1 cellular context compared by ENCODE assay signal in the genomic region with DNA sequence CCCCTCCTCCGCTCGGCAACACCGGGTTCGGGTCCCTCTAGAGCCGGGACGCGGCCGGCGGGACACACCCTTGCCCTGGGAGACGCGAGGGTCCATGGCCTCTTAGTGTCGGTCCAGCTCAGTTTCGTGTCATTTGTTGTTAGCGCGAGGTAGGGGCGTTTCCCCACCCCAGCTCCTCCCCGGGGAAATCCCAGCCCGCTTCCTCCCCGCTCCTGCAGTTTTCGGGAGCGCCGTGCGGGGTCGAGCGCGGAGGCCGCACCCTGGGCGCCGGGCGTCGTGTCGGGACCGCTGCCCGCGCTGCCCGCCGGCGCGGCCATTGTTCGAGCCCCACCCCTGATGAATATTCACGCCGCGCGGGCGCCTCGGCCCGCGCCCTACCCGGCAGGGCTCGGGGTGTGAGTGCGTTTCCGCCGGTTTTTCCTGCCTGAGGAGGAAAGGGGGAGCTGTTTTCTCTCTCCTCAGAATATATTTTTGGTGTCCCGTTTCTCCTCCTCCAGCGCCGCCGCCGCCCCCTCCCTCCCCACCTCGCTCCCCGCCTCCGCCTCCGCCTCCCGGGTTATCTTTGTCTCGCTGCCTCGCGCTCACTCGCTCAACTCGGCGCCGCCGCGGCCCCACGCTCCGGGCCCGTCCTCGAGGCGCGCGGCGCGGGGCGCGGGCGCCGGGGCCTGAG.
A peak's percentile ranks its signal among the peaks of the same experiment; 100 is the strongest.
TF ChIP-seq lines count a peak whose summit lies in the region.

MAP4K4 (plus strand) TSS at position 584 of the 670 bp plus-strand sequence. CDS start 374 bp downstream, outside the sequence.

TF ChIP-seq in HepG2, 621 proteins besides CTCF, POLR2A, EP300 and RAD21 (continued from another document and continues in another):
- TF ChIP-seq, protein P1, sequence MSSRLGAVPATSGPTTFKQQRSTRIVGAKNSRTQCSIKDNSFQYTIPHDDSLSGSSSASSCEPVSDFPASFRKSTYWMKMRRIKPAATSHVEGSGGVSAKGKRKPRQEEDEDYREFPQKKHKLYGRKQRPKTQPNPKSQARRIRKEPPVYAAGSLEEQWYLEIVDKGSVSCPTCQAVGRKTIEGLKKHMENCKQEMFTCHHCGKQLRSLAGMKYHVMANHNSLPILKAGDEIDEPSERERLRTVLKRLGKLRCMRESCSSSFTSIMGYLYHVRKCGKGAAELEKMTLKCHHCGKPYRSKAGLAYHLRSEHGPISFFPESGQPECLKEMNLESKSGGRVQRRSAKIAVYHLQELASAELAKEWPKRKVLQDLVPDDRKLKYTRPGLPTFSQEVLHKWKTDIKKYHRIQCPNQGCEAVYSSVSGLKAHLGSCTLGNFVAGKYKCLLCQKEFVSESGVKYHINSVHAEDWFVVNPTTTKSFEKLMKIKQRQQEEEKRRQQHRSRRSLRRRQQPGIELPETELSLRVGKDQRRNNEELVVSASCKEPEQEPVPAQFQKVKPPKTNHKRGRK (CRISPR knock-in tag; IDR thresholded peaks at IDR 0.05), result no peak
- TF ChIP-seq ZNF274 (CRISPR knock-in tag; IDR thresholded peaks at IDR 0.05), result peak; percentile 86
- peak; percentile 41; the same call in 1 of the 2 replicates for TF ChIP-seq SMYD3 (CRISPR knock-in tag; IDR thresholded peaks at IDR 0.05)
- 0 out of 2 replicates have a peak, but pooled peaks have one; percentile 51 for TF ChIP-seq FOXK1 (CRISPR knock-in tag; IDR thresholded peaks at IDR 0.05; ENCODE audit: borderline replicate concordance, low read depth)
- TF ChIP-seq, protein P2, sequence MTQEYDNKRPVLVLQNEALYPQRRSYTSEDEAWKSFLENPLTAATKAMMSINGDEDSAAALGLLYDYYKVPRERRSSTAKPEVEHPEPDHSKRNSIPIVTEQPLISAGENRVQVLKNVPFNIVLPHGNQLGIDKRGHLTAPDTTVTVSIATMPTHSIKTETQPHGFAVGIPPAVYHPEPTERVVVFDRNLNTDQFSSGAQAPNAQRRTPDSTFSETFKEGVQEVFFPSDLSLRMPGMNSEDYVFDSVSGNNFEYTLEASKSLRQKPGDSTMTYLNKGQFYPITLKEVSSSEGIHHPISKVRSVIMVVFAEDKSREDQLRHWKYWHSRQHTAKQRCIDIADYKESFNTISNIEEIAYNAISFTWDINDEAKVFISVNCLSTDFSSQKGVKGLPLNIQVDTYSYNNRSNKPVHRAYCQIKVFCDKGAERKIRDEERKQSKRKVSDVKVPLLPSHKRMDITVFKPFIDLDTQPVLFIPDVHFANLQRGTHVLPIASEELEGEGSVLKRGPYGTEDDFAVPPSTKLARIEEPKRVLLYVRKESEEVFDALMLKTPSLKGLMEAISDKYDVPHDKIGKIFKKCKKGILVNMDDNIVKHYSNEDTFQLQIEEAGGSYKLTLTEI (CRISPR knock-in tag; conservative IDR thresholded peaks at IDR 0.05), result no peak
- TF ChIP-seq DPF2 (CRISPR knock-in tag; IDR thresholded peaks at IDR 0.05; ENCODE audit: borderline replicate concordance, low read depth), result no peak
- TF ChIP-seq HOXA3 (CRISPR knock-in tag; IDR thresholded peaks at IDR 0.05), result peak; percentile 67
- TF ChIP-seq ZFAT (CRISPR knock-in tag; conservative IDR thresholded peaks at IDR 0.05), result no peak
- TF ChIP-seq JDP2 (CRISPR knock-in tag; IDR thresholded peaks at IDR 0.05; ENCODE audit: borderline replicate concordance), result peak; percentile 57; the same call in 1 of the 2 replicates
- TF ChIP-seq ERF (CRISPR knock-in tag; IDR thresholded peaks at IDR 0.05), result peak; percentile 54
- peak; percentile 88; the same call in 1 of the 2 replicates for TF ChIP-seq ZNF547 (CRISPR knock-in tag; IDR thresholded peaks at IDR 0.05)
- TF ChIP-seq KLF6 (CRISPR knock-in tag; IDR thresholded peaks at IDR 0.05), result peak; percentile 87
- TF ChIP-seq NAIF1 (CRISPR knock-in tag; IDR thresholded peaks at IDR 0.05; ENCODE audit: borderline replicate concordance), result no peak
- TF ChIP-seq TOPORS (CRISPR knock-in tag; IDR thresholded peaks at IDR 0.05), result peak; percentile 83
- peak; percentile 62; the same call in 1 of the 2 replicates for TF ChIP-seq KAT7 (CRISPR knock-in tag; IDR thresholded peaks at IDR 0.05; ENCODE audit: borderline replicate concordance)
- 0 out of 2 replicates have a peak, but pooled peaks have one; percentile 42 for TF ChIP-seq GLI4 (CRISPR knock-in tag; IDR thresholded peaks at IDR 0.05; ENCODE audit: borderline replicate concordance)
- no peak; the same call in 1 of the 2 replicates for TF ChIP-seq ZNF337 (CRISPR knock-in tag; IDR thresholded peaks at IDR 0.05; ENCODE audit: borderline replicate concordance, low read depth)
- peak; percentile 52; the same call in 1 of the 2 replicates for TF ChIP-seq ESRRA (CRISPR knock-in tag; IDR thresholded peaks at IDR 0.05; ENCODE audit: low read depth)
- TF ChIP-seq MAFG (CRISPR knock-in tag; IDR thresholded peaks at IDR 0.05), result no peak
- peak; percentile 76; the same call in 1 of the 2 replicates for TF ChIP-seq ZNF292 (CRISPR knock-in tag; IDR thresholded peaks at IDR 0.05; ENCODE audit: borderline replicate concordance, low read depth)
- TF ChIP-seq ZNF841 (CRISPR knock-in tag; IDR thresholded peaks at IDR 0.05; ENCODE audit: borderline replicate concordance), result 0 out of 2 replicates have a peak, but pooled peaks have one; percentile 30
- TF ChIP-seq ZFP62 (CRISPR knock-in tag; IDR thresholded peaks at IDR 0.05), result no peak
- TF ChIP-seq ARNT2 (CRISPR knock-in tag; IDR thresholded peaks at IDR 0.05; ENCODE audit: low read depth), result peak; percentile 89
- no peak for TF ChIP-seq HNF1A (IDR thresholded peaks at IDR 0.05; ENCODE audit: low read depth)
- 0 out of 2 replicates have a peak, but pooled peaks have one; percentile 12 for TF ChIP-seq HNF1A (CRISPR knock-in tag; IDR thresholded peaks at IDR 0.05; ENCODE audit: borderline replicate concordance)
- TF ChIP-seq MAFF (IDR thresholded peaks at IDR 0.05; ENCODE audit: low read depth, low read length), result no peak
- no peak for TF ChIP-seq ATF1 (CRISPR knock-in tag; IDR thresholded peaks at IDR 0.05)
- TF ChIP-seq RORA (CRISPR knock-in tag; IDR thresholded peaks at IDR 0.05), result no peak
- TF ChIP-seq SMARCC2 (IDR thresholded peaks at IDR 0.05), result no peak
- 0 out of 2 replicates have a peak, but pooled peaks have one; percentile 31 for TF ChIP-seq ISL2 (CRISPR knock-in tag; IDR thresholded peaks at IDR 0.05)
- TF ChIP-seq, protein P3, sequence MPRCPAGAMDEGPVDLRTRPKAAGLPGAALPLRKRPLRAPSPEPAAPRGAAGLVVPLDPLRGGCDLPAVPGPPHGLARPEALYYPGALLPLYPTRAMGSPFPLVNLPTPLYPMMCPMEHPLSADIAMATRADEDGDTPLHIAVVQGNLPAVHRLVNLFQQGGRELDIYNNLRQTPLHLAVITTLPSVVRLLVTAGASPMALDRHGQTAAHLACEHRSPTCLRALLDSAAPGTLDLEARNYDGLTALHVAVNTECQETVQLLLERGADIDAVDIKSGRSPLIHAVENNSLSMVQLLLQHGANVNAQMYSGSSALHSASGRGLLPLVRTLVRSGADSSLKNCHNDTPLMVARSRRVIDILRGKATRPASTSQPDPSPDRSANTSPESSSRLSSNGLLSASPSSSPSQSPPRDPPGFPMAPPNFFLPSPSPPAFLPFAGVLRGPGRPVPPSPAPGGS (CRISPR knock-in tag; IDR thresholded peaks at IDR 0.05), result peak; percentile 98
- TF ChIP-seq, protein P4, sequence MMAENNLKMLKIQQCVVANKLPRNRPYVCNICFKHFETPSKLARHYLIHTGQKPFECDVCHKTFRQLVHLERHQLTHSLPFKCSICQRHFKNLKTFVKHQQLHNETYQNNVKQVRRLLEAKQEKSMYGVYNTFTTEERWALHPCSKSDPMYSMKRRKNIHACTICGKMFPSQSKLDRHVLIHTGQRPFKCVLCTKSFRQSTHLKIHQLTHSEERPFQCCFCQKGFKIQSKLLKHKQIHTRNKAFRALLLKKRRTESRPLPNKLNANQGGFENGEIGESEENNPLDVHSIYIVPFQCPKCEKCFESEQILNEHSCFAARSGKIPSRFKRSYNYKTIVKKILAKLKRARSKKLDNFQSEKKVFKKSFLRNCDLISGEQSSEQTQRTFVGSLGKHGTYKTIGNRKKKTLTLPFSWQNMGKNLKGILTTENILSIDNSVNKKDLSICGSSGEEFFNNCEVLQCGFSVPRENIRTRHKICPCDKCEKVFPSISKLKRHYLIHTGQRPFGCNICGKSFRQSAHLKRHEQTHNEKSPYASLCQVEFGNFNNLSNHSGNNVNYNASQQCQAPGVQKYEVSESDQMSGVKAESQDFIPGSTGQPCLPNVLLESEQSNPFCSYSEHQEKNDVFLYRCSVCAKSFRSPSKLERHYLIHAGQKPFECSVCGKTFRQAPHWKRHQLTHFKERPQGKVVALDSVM (CRISPR knock-in tag; IDR thresholded peaks at IDR 0.05), result 0 out of 2 replicates have a peak, but pooled peaks have one; percentile 10
- TF ChIP-seq PHB2 (IDR thresholded peaks at IDR 0.05; ENCODE audit: partially characterized antibody), result no peak
- TF ChIP-seq DMAP1 (CRISPR knock-in tag; IDR thresholded peaks at IDR 0.05), result peak; percentile 79; the same call in 1 of the 2 replicates
- TF ChIP-seq ZNF513 (CRISPR knock-in tag; conservative IDR thresholded peaks at IDR 0.05), result no peak
- TF ChIP-seq ZNF766 (CRISPR knock-in tag; IDR thresholded peaks at IDR 0.05; ENCODE audit: borderline replicate concordance), result no peak
- peak; percentile 58; the same call in 1 of the 2 replicates for TF ChIP-seq SKIL (CRISPR knock-in tag; IDR thresholded peaks at IDR 0.05; ENCODE audit: borderline replicate concordance)
- peak; percentile 81; the same call in 1 of the 2 replicates for TF ChIP-seq DNMT1 (CRISPR knock-in tag; IDR thresholded peaks at IDR 0.05)
- TF ChIP-seq ZBTB7B (CRISPR knock-in tag; IDR thresholded peaks at IDR 0.05), result 0 out of 2 replicates have a peak, but pooled peaks have one; percentile 57
- TF ChIP-seq NR2F2 (IDR thresholded peaks at IDR 0.05; ENCODE audit: borderline replicate concordance, low read depth), result no peak; the same call in 1 of the 2 replicates
- TF ChIP-seq YEATS4 (CRISPR knock-in tag; IDR thresholded peaks at IDR 0.05; ENCODE audit: borderline replicate concordance), result peak; percentile 62; the same call in 1 of the 2 replicates
- peak; percentile 66 for TF ChIP-seq HNRNPLL (IDR thresholded peaks at IDR 0.05; ENCODE audit: low read depth, low read length, poor library complexity, severe bottlenecking)
- TF ChIP-seq ZNF441 (CRISPR knock-in tag; IDR thresholded peaks at IDR 0.05; ENCODE audit: borderline replicate concordance), result no peak; the same call in 1 of the 2 replicates
- no peak for TF ChIP-seq ZBTB8A (CRISPR knock-in tag; IDR thresholded peaks at IDR 0.05; ENCODE audit: borderline replicate concordance, low read depth)
- TF ChIP-seq RFX3 (CRISPR knock-in tag; IDR thresholded peaks at IDR 0.05), result no peak
- 0 out of 2 replicates have a peak, but pooled peaks have one; percentile 52 for TF ChIP-seq ZNF136 (CRISPR knock-in tag; IDR thresholded peaks at IDR 0.05; ENCODE audit: low read depth)
- TF ChIP-seq HHEX (CRISPR knock-in tag; IDR thresholded peaks at IDR 0.05), result no peak
- peak; percentile 76; the same call in 1 of the 2 replicates for TF ChIP-seq GFI1 (CRISPR knock-in tag; IDR thresholded peaks at IDR 0.05; ENCODE audit: borderline replicate concordance)
- TF ChIP-seq EZH2 (conservative IDR thresholded peaks at IDR 0.05; ENCODE audit: low read depth, low read length), result no peak
